Comparison of ENCODE assay signal across 29 cellular contexts in the genomic region with DNA sequence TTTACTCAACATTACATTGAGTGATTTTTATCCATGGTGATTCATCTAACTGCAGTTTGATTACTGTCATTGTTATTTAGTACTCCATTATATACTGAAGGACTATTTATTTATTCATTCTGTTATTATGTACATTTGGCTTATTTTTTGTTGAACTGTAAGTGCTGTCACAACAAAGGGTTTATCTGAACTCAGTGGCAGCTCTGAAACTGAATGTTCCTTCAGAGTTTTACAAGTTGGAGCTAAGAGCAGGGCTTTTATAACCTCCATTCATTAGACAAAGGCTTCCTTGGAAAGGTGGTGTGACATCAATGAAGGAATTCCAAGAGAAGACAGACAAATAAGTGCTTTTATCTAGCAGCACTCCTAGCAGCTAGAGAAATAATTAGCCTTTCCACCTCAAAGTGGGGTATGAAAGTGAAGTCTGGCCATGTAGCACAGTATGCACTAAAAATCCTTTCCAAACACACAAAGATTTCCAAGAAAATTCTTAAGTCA.
"Had no signal": no experiment of that assay in that cellular context is flagged by ENCODE, and none has a peak within 500 bp of the region (broad histone marks: within the 10 kb centered on the region; RNA-seq: fewer than 3 reads in every experiment).

No MANE protein-coding gene starts in this region.

- H3K36me3 Mint-ChIP-seq: immature natural killer cell; mesothelial cell of epicardium; naive B cell; natural killer cell; stimulated activated naive B cell treated with anti-CD40 and anti-IgM and Interleukin-4, amounts not matched to agents 10 μg/mL and 1 μg/mL and 100 μg/mL, for 72 hours had no signal

- H3K27ac Mint-ChIP-seq: immature natural killer cell; mesothelial cell of epicardium; naive B cell; natural killer cell; nephron progenitor cell; progenitor cell of endocrine pancreas; stimulated activated naive B cell treated with anti-CD40 and anti-IgM and Interleukin-4, amounts not matched to agents 10 μg/mL and 1 μg/mL and 100 μg/mL, for 72 hours had no signal

- H3K4me1 Mint-ChIP-seq: immature natural killer cell; naive B cell; natural killer cell; stimulated activated naive B cell treated with anti-CD40 and anti-IgM and Interleukin-4, amounts not matched to agents 10 μg/mL and 1 μg/mL and 100 μg/mL, for 72 hours had no signal

- ATAC-seq: heart left ventricle; left colon; left lung; lower lobe of right lung; natural killer cell; right lobe of liver; stimulated activated naive B cell treated with anti-CD40 and anti-IgM and Interleukin-4, amounts not matched to agents 10 μg/mL and 1 μg/mL and 100 μg/mL, for 72 hours; stimulated activated naive CD8-positive, alpha-beta T cell treated with anti-CD3 and anti-CD28 coated beads, Interleukin-15, Interleukin-2, amounts not matched to agents 100 U/mL and 50 U/mL, for 24 hours; upper lobe of right lung had no signal

- H3K4me3 Mint-ChIP-seq: immature natural killer cell; mesothelial cell of epicardium; naive B cell; natural killer cell; nephron progenitor cell; stimulated activated naive B cell treated with anti-CD40 and anti-IgM and Interleukin-4, amounts not matched to agents 10 μg/mL and 1 μg/mL and 100 μg/mL, for 72 hours had no signal

- H3K27me3 Mint-ChIP-seq: naive B cell; stimulated activated naive B cell treated with anti-CD40 and anti-IgM and Interleukin-4, amounts not matched to agents 10 μg/mL and 1 μg/mL and 100 μg/mL, for 72 hours had no signal

- H3K4me1 ChIP-seq: heart left ventricle, left lung, lower lobe of right lung, right atrium auricular region, right lobe of liver, stomach, testis, thyroid gland, upper lobe of right lung had no signal

- H3K4me3 ChIP-seq: heart left ventricle, left lung, lower lobe of right lung, right atrium auricular region, right lobe of liver, smooth muscle cell, stomach, testis, thyroid gland, upper lobe of right lung had no signal

- H3K9me3 Mint-ChIP-seq: natural killer cell had no signal

- H3K36me3 ChIP-seq: heart left ventricle, left lung, lower lobe of right lung, neutrophil, right atrium auricular region, right lobe of liver, stomach, thyroid gland, upper lobe of right lung had no signal

- H3K4me2 ChIP-seq: smooth muscle cell had no signal

- H3K9me3 ChIP-seq: left lung, lower lobe of right lung, neutrophil, right lobe of liver, testis, thyroid gland, upper lobe of right lung had no signal

- H3K27me3 ChIP-seq: heart left ventricle, left lung, neutrophil, right atrium auricular region, right lobe of liver, stomach, testis, thyroid gland, upper lobe of right lung had no signal

- H3K27ac ChIP-seq: heart left ventricle, left lung, lower lobe of right lung, neutrophil, right atrium auricular region, right lobe of liver, stomach, testis, thyroid gland, upper lobe of right lung had no signal

- DNase-seq: heart left ventricle; hypothalamus; immature natural killer cell; left colon; left lung; lower lobe of right lung; mammary epithelial cell; mesenchymal stem cell; naive B cell; natural killer cell; nephron progenitor cell; occipital lobe; right lobe of liver; stimulated activated CD4-positive, alpha-beta T cell treated with anti-CD3 and anti-CD28 coated beads, Interleukin-1b, Interleukin-23, amount 100 ng/mL, for 48 hours; stimulated activated CD4-positive, alpha-beta T cell treated with anti-CD3 and anti-CD28 coated beads, Interleukin-2, amount 100 ng/mL, for 48 hours; stimulated activated CD4-positive, alpha-beta T cell treated with anti-CD3 and anti-CD28 coated beads, Interleukin-4, amount 100 ng/mL, for 4 hours; stimulated activated CD8-positive, alpha-beta memory T cell treated with anti-CD3 and anti-CD28 coated beads, Interleukin-4, amount 100 ng/mL, for 48 hours; stimulated activated naive B cell treated with anti-CD40 and anti-IgM and Interleukin-4, amounts not matched to agents 10 μg/mL and 1 μg/mL and 100 μg/mL, for 72 hours; stimulated activated naive CD8-positive, alpha-beta T cell treated with anti-CD3 and anti-CD28 coated beads, Interleukin-15, Interleukin-2, amounts not matched to agents 100 U/mL and 50 U/mL, for 24 hours; stomach; testis; thyroid gland; trophoblast cell; upper lobe of right lung had no signal
